ENCODE assay signal across 8 cellular contexts in the genomic region with DNA sequence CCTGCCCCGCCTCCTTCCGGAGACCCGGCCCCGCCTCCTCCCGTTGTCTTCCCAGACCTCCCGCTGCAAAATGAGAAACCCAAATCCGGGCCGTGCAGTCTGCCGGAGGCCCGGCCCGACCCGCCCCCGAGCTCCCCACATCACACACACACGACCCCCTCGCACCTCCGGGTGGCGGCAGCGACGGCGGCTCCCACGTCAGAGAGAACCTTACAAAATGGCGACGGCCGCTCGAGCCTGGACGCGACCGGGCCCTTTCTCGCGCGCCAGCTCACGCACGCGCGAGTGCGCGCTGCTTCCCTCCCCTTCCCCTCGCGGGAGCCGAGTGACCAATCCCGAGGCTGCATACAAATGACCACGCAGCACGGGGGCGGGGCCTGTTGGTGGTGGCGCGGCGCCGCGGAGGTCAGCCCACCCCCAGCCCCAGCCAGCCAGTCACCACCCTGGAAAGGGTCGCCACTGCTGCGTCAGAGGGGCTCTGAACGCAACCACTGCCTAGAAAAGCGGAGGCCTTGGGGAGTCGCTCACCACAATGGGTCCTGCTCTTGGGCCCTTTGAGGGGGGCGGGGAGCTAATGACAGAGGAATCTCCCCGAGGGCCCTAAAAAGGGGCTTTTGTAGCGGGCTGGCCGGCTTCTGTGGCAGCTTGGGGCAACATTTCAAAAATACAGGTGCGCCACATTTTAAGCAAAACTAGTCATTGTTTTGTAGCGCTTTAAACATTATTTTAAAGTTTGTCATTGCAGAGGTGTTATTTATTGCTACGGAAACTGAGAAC. TPM values are rescaled to one million over a fixed set of nuclear protein-coding genes. Genes with fewer than 3 reads are reported as not detected.
DNase-seq lines count a peak whose midpoint lies in the region; ATAC-seq and TF ChIP-seq lines count a peak whose summit lies in the region.

A gene with protein sequence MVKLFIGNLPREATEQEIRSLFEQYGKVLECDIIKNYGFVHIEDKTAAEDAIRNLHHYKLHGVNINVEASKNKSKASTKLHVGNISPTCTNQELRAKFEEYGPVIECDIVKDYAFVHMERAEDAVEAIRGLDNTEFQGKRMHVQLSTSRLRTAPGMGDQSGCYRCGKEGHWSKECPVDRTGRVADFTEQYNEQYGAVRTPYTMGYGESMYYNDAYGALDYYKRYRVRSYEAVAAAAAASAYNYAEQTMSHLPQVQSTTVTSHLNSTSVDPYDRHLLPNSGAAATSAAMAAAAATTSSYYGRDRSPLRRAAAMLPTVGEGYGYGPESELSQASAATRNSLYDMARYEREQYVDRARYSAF (minus strand): TSS at position 289 of the 777 bp plus-strand sequence. CDS start 808 bp downstream, outside the sequence.

- ATAC-seq in HG03457 (IDR thresholded peaks at IDR 0.05; ENCODE audit: unreplicated experiment): peak; percentile 65

- H3K4me1 ChIP-seq in BE2C: no peaks in the 10 kb centered on the region

- no peaks in the 10 kb centered on the region for H3K9me3 ChIP-seq in BE2C

- no peak for TF ChIP-seq CTCF in BE2C (IDR thresholded peaks at IDR 0.05; ENCODE audit: low read depth, low read length)
- TF ChIP-seq CTCF in kidney epithelial cell (IDR thresholded peaks at IDR 0.05; ENCODE audit: insufficient read depth, low read length, poor library complexity, severe bottlenecking): no peak

- DNase-seq in BE2C (peak; percentile 99), GM19240 (ENCODE audit: insufficient read length, low spot score) (peak; percentile 88), NCI-H524 (lab: John Stamatoyannopoulos, UW) (peak; percentile 82 to 94), cerebellum (ENCODE audit: low spot score) (peak; percentile 98), kidney epithelial cell (ENCODE audit: low read depth) (peak; percentile 63)
- DNase-seq in activated CD4-positive, alpha-beta T cell treated with anti-CD3 and anti-CD28 coated beads for 24 hours (ENCODE audit: low read depth in 2 of 2): peak; percentile 91 to 94
- DNase-seq in stimulated activated CD4-positive, alpha-beta T cell treated with anti-CD3 and anti-CD28 coated beads, Interleukin-15, amount 100 ng/mL, for 24 hours: peak; percentile 99

- H3K27me3 ChIP-seq in BE2C (no peaks in the 10 kb centered on the region), kidney epithelial cell (ENCODE audit: control insufficient read depth, insufficient read depth, low read length) (no peaks in the 10 kb centered on the region)

- H3K4me3 ChIP-seq in BE2C (ENCODE audit: low read depth, low read length): peak within 1 kb of the TSS; percentile 59
- H3K4me3 ChIP-seq in kidney epithelial cell (ENCODE audit: low read depth, low read length): peak within 1 kb of the TSS; percentile 54

- H3K36me3 ChIP-seq in BE2C (peaks cover 18% of the 10 kb centered on the region), kidney epithelial cell (ENCODE audit: control insufficient read depth, insufficient read depth, low read length) (no peaks in the 10 kb centered on the region)

RNA-seq across cellular contexts. Expression of the gene that starts here (rescaled TPM):
- 27.9 TPM for polyA plus RNA-seq in BE2C (2012; ENCODE audit: insufficient read depth, insufficient read length, low read depth)
- total RNA-seq in cerebellum (73.9 TPM), kidney epithelial cell (17.4 and 17.8 TPM in 2 replicates)

Comparison
In these comparisons a context has a peak if more than half of its experiments do, and no peak if none do; other contexts are left out.
1. Peak in every context shown above with its lines: DNase-seq, ATAC-seq and H3K4me3 ChIP-seq.